In genomic region chr3:14110699-14111098, GRCh38 we compare ENCODE assay signal across 34 cellular contexts.
"Had no signal": no experiment of that assay in that cellular context is flagged by ENCODE, and none has a peak within 500 bp of the region (broad histone marks: within the 10 kb centered on the region; RNA-seq: fewer than 3 reads in every experiment).

No MANE protein-coding gene starts in this region.

- H3K4me1 ChIP-seq: ascending aorta had no signal

- H3K27ac ChIP-seq: ascending aorta, PC-9, RWPE1, WERI-Rb-1 had no signal

- H3K27me3 ChIP-seq: ascending aorta, MG63 had no signal

- DNase-seq: activated CD4-positive, alpha-beta T cell treated with anti-CD3 and anti-CD28 coated beads for 1 hour; activated CD4-positive, alpha-beta T cell treated with anti-CD3 and anti-CD28 coated beads for 48 hours; activated CD4-positive, alpha-beta T cell treated with anti-CD3 and anti-CD28 coated beads, Interleukin-2, amount 50 U/mL, for 4 hours; activated CD4-positive, CD25-positive, alpha-beta regulatory T cell; activated CD8-positive, alpha-beta T cell treated with anti-CD3 and anti-CD28 coated beads for 36 hours; activated effector memory CD4-positive, alpha-beta T cell treated with anti-CD3 and anti-CD28 coated beads, Interleukin-2, amount 50 U/mL, for 16 hours; activated naive CD4-positive, alpha-beta T cell; activated naive CD8-positive, alpha-beta T cell treated with anti-CD3 and anti-CD28 coated beads, Interleukin-2, amount 10 ng/mL, durations not matched to agents 7 days and 5 days; activated T-cell treated with anti-CD3 and anti-CD28 coated beads, Interleukin-2, amount 50 U/mL, for 1 hour; activated T-cell treated with anti-CD3 and anti-CD28 coated beads, Interleukin-2, amount 50 U/mL, for 72 hours; amygdala; Karpas-422; MG63; NCI-H1048; NCI-H1105 treated with DMSO at 0.1 percent for 48 hours; NCI-H1436; NCI-H1694; NCI-H1930; NCI-H2081 treated with DMSO at 0.1 percent for 48 hours; NCI-H345; NCI-H510A; NCI-H526; NCI-H748 treated with DMSO at 0.1 percent for 48 hours; NK-92 treated with Interleukin-12 subunit alpha and Interleukin-12 subunit beta, amount 100 ng/mL, for 24 hours; PC-9; SW 1271; T-helper 1 cell; T-helper 2 cell; T-helper 9 cell; WERI-Rb-1 had no signal

- ATAC-seq: activated CD8-positive, alpha-beta T cell treated with anti-CD3 and anti-CD28 coated beads for 36 hours; activated T-cell treated with anti-CD3 and anti-CD28 coated beads, Interleukin-2, amount 50 U/mL, for 72 hours; activated T-helper 17 cell treated with anti-CD3 and anti-CD28 coated beads, Interleukin-2, amount 50 U/mL, for 72 hours; Right ventricle myocardium inferior had no signal

- H3K9me3 ChIP-seq: ascending aorta, MG63 had no signal

- H3K4me3 ChIP-seq: ascending aorta, MG63, PC-9 had no signal

- H2AFZ ChIP-seq: PC-9 had no signal

- H3K4me2 ChIP-seq: PC-9 had no signal
